ENCODE assay signal across 1 cellular context in genomic region chr10:49646256-49646870, GRCh38.
TF ChIP-seq lines count a peak whose summit lies in the region.

No MANE protein-coding gene starts in this region.

TF ChIP-seq in WTC11, 78 proteins besides CTCF, POLR2A, EP300 and RAD21 (continued from another document):
- TF ChIP-seq MYBL2 (CRISPR knock-in tag; IDR thresholded peaks at IDR 0.05): no peak
- TF ChIP-seq ETV6 (CRISPR knock-in tag; IDR thresholded peaks at IDR 0.05): no peak
- TF ChIP-seq GRHL2 (CRISPR knock-in tag; IDR thresholded peaks at IDR 0.05; ENCODE audit: insufficient replicate concordance, severe bottlenecking): no peak
- no peak for TF ChIP-seq ZNF281 (CRISPR knock-in tag; IDR thresholded peaks at IDR 0.05)
- no peak for TF ChIP-seq NFATC4 (CRISPR knock-in tag; IDR thresholded peaks at IDR 0.05)
